Comparison of ENCODE assay signal across 15 cellular contexts in genomic region chr7:33043434-33043833, GRCh38. TPM values are rescaled to one million over a fixed set of nuclear protein-coding genes. Genes with fewer than 3 reads are reported as not detected.
A peak's percentile ranks its signal among the peaks of the same experiment; 100 is the strongest.
DNase-seq lines count a peak whose midpoint lies in the region; ATAC-seq and TF ChIP-seq lines count a peak whose summit lies in the region.
"Had no signal": no experiment of that assay in that cellular context is flagged by ENCODE, and none has a peak within 500 bp of the region (broad histone marks: within the 10 kb centered on the region; RNA-seq: fewer than 3 reads in every experiment).

No MANE protein-coding gene starts in this region.

- TF ChIP-seq CTCF in A673 (conservative IDR thresholded peaks at IDR 0.05; ENCODE audit: low read depth, low read length), result no peak
- no peak for TF ChIP-seq CTCF in IMR-90 (conservative IDR thresholded peaks at IDR 0.05; ENCODE audit: low read depth, low read length)
- TF ChIP-seq CTCF in esophagus muscularis mucosa (IDR thresholded peaks at IDR 0.05), result no peak
- no peak for TF ChIP-seq CTCF in nephron progenitor cell (IDR thresholded peaks at IDR 0.05)

- H2BK15ac ChIP-seq in IMR-90 (ENCODE audit: low read depth, low read length), result no peak overlapping the region

- H2AK5ac ChIP-seq in IMR-90 (ENCODE audit: low read depth, low read length), result peak overlapping the region; percentile 15; the same call in 1 of the 2 replicates

- BruUV-seq in A673 (replicated peaks; lab: Mats Ljungman, UMichigan) (no TSS peak), IMR-90 (replicated peaks; lab: Mats Ljungman, UMichigan) (no TSS peak)

- H2AK9ac ChIP-seq in IMR-90 (replicated peaks; ENCODE audit: low read depth, low read length, poor library complexity), result no peak overlapping the region

- H2BK120ac ChIP-seq in IMR-90 (ENCODE audit: low read depth, low read length), result peak overlapping the region; percentile 16; the same call in 1 of the 2 replicates

- H3K4me2 ChIP-seq in IMR-90 (ENCODE audit: low read depth, low read length), result no peak overlapping the region; the same call in 1 of the 2 replicates

- no peak for TF ChIP-seq EP300 in esophagus muscularis mucosa (IDR thresholded peaks at IDR 0.05)

- H3K36me3 Mint-ChIP-seq in nephron progenitor cell (ENCODE audit: low read depth), result peaks cover 16% of the 10 kb centered on the region

- POLR2A ChIA-PET in A673 (lab: Charles Lee; ENCODE audit: low non-redundant PET) (no interaction called here), IMR-90 (lab: Charles Lee; ENCODE audit: unreplicated experiment) (no interaction called here)

- H2BK5ac ChIP-seq in IMR-90 (ENCODE audit: low read depth, low read length, poor library complexity, severe bottlenecking), result peak overlapping the region; percentile 1

- H3K27me3 ChIP-seq in A673 (replicated peaks; ENCODE audit: insufficient read depth, low read depth, low read length, poor library complexity), result no peaks in the 10 kb centered on the region
- no peaks in the 10 kb centered on the region for H3K27me3 ChIP-seq in IMR-90 (ENCODE audit: control insufficient read depth, insufficient read depth, low read length)
- no peaks in the 10 kb centered on the region for H3K27me3 ChIP-seq in esophagus muscularis mucosa
- H3K27me3 ChIP-seq: BLaER1 treated with 17β-estradiol and CSF1 and Interleukin-3, amounts not matched to agents 10 nM and 100 nM had no signal

- in situ Hi-C loops in IMR-90 (cut with MboI; ENCODE audit: low sequenced_read_pairs) (no loop called here), ACHN (cut with HindIII; ENCODE audit: low pct_ligation_motif_present, low pct_unique_long_range_greater_than_20kb, low sequenced_read_pairs) (no loop called here)

- H4K20me1 ChIP-seq in IMR-90 (ENCODE audit: insufficient read depth, low read length), result no peaks in the 10 kb centered on the region; the same call in 1 of the 2 replicates

- H4K91ac ChIP-seq in IMR-90 (ENCODE audit: insufficient read depth, low read depth, low read length), result no peak overlapping the region; the same call in none of the 2 replicates

- no peak overlapping the region for H2AFZ ChIP-seq in IMR-90 (replicated peaks; ENCODE audit: low read length, poor library complexity)

- no peaks in the 10 kb centered on the region for H3K9me3 Mint-ChIP-seq in nephron progenitor cell
- H3K9me3 Mint-ChIP-seq: activated naive CD4-positive, alpha-beta T cell treated with anti-CD3 and anti-CD28 coated beads for 36 hours; stimulated activated naive CD8-positive, alpha-beta T cell treated with anti-CD3 and anti-CD28 coated beads, Interleukin-15, amount 100 ng/mL, for 72 hours had no signal

- peaks cover 10% of the 10 kb centered on the region for H3K9me1 ChIP-seq in IMR-90 (ENCODE audit: insufficient read depth, low read length)

- TF ChIP-seq POLR2A in IMR-90 (IDR thresholded peaks at IDR 0.05; ENCODE audit: low read depth, low read length), result no peak
- TF ChIP-seq POLR2A in esophagus muscularis mucosa (IDR thresholded peaks at IDR 0.05; ENCODE audit: low read depth), result no peak

- 0 out of 2 replicates have a peak overlapping the region, but pooled peaks have one; percentile 10 for H3K14ac ChIP-seq in IMR-90 (replicated peaks; ENCODE audit: low read depth, low read length)

- H4K8ac ChIP-seq in IMR-90 (ENCODE audit: low read depth in 2 of 2, low read length in 2 of 2), result 0 out of 4 replicates have a peak overlapping the region, but pooled peaks of 1 of the 2 experiments have one; percentile 35

- H3K27ac ChIP-seq in A673 (ENCODE audit: low read depth, low read length, poor library complexity, severe bottlenecking), result peak overlapping the region; percentile 57
- peak overlapping the region; percentile 23; the same call in 1 of the 2 replicates for H3K27ac ChIP-seq in IMR-90 (ENCODE audit: insufficient read depth, low read length)
- peak overlapping the region; percentile 46 to 60 (median 55) for H3K27ac ChIP-seq in esophagus muscularis mucosa (replicated peaks in 1 of 4)
- H3K27ac ChIP-seq in caudate nucleus (ENCODE audit: low read depth, low read length), result no peak overlapping the region

- H3K23ac ChIP-seq in IMR-90 (ENCODE audit: low read depth, low read length), result peak overlapping the region; percentile 54

- 80% methylated on average over 1 of the region's 2 CpGs; no CpG with 5 or more reads in 1 of the 2 experiments for WGBS in IMR-90 (ENCODE audit: extremely low coverage in 2 of 2, insufficient read length in 1 of 2), 2 experiments
- WGBS in esophagus muscularis mucosa, result 69% methylated on average over 2 of the region's 2 CpGs

- no peak overlapping the region; the same call in 1 of the 2 replicates for H2BK20ac ChIP-seq in IMR-90 (ENCODE audit: low read depth, low read length)

- peaks cover 21 to 53% of the 10 kb centered on the region in 2 experiments for H3K79me1 ChIP-seq in IMR-90 (ENCODE audit: low read depth in 1 of 2, low read length in 2 of 2)

- no peak for TF ChIP-seq RAD21 in IMR-90 (IDR thresholded peaks at IDR 0.05; ENCODE audit: low read length)

- no peak overlapping the region for H3K4me3 Mint-ChIP-seq in nephron progenitor cell
- H3K4me3 Mint-ChIP-seq: activated naive CD4-positive, alpha-beta T cell treated with anti-CD3 and anti-CD28 coated beads for 36 hours; stimulated activated naive CD8-positive, alpha-beta T cell treated with anti-CD3 and anti-CD28 coated beads, Interleukin-15, amount 100 ng/mL, for 72 hours had no signal

- no peak for ATAC-seq in IMR-90 (ENCODE audit: low read depth)
- ATAC-seq: activated CD4-positive, CD25-positive, alpha-beta regulatory T cell treated with anti-CD3 and anti-CD28 coated beads, Interleukin-2, amount 50 U/mL, for 24 hours; stimulated activated naive CD8-positive, alpha-beta T cell treated with anti-CD3 and anti-CD28 coated beads, Interleukin-15, amount 100 ng/mL, for 72 hours had no signal

- H3K36me3 ChIP-seq in A673 (ENCODE audit: insufficient read depth, low read length, poor library complexity, severe bottlenecking) (no peaks in the 10 kb centered on the region), IMR-90 (ENCODE audit: control insufficient read depth, insufficient read depth, low read length) (no peaks in the 10 kb centered on the region; the same call in 1 of the 2 replicates), esophagus muscularis mucosa (no peaks in the 10 kb centered on the region)

- H4K5ac ChIP-seq in IMR-90 (ENCODE audit: low read depth, low read length), result peak overlapping the region; percentile 98; the same call in 1 of the 2 replicates

- H3K56ac ChIP-seq in IMR-90 (ENCODE audit: extremely low read depth, insufficient read depth, low read length), result no peak overlapping the region

- H3K4me1 ChIP-seq in A673 (ENCODE audit: insufficient read depth, low read length, poor library complexity, severe bottlenecking), result peaks cover 63% of the 10 kb centered on the region
- H3K4me1 ChIP-seq in IMR-90 (ENCODE audit: control insufficient read depth, insufficient read depth, low read length), result peaks cover 7% of the 10 kb centered on the region
- H3K4me1 ChIP-seq in esophagus muscularis mucosa, result peaks cover 33 to 76% (median 64%) of the 10 kb centered on the region in 4 donors

- H3K9me3 ChIP-seq in A673 (ENCODE audit: low read depth, low read length, poor library complexity, severe bottlenecking), result no peaks in the 10 kb centered on the region
- no peaks in the 10 kb centered on the region for H3K9me3 ChIP-seq in IMR-90 (ENCODE audit: control insufficient read depth, insufficient read depth, low read length)
- H3K9me3 ChIP-seq in esophagus muscularis mucosa, result no peaks in the 10 kb centered on the region

- intact Hi-C loops in A673 (cut with micrococcal nuclease; ENCODE audit: unreplicated experiment), result loop anchor here (10.0 kb wide), 1 partner anchor 99 kb away; no protein-coding TSS in a partner anchor
- intact Hi-C loops in IMR-90 (cut with micrococcal nuclease), result no loop called here
- intact Hi-C loops in esophagus muscularis mucosa (cut with DNase I), result no loop called here

- no peak overlapping the region for H3K4me3 ChIP-seq in A673 (ENCODE audit: low read depth, low read length, poor library complexity, severe bottlenecking)
- H3K4me3 ChIP-seq in IMR-90 (ENCODE audit: insufficient read depth, low read depth, low read length), result no peak overlapping the region
- H3K4me3 ChIP-seq in esophagus muscularis mucosa, result no peak overlapping the region
- H3K4me3 ChIP-seq: BLaER1 treated with 17β-estradiol and CSF1 and Interleukin-3, amounts not matched to agents 10 nM and 100 nM had no signal

- H3K4ac ChIP-seq in IMR-90 (ENCODE audit: low read depth, low read length), result peak overlapping the region; percentile 30; the same call in 1 of the 2 replicates

- H3K27me3 Mint-ChIP-seq in nephron progenitor cell (ENCODE audit: low read depth, poor library complexity), result no peaks in the 10 kb centered on the region
- H3K27me3 Mint-ChIP-seq: stimulated activated naive CD8-positive, alpha-beta T cell treated with anti-CD3 and anti-CD28 coated beads, Interleukin-15, amount 100 ng/mL, for 72 hours had no signal

- peaks cover 19% of the 10 kb centered on the region for H3K4me1 Mint-ChIP-seq in nephron progenitor cell

- dilution Hi-C loops in IMR-90 (cut with HindIII; ENCODE audit: low sequenced_read_pairs, unreplicated experiment), result no loop called here

- CTCF ChIA-PET in A673 (lab: Charles Lee), result no interaction called here
- CTCF ChIA-PET in IMR-90 (lab: Yijun Ruan, JAX), result interaction anchor here (0.7 kb wide), 1 partner anchor 64 kb away, joined by 3 read pairs; no protein-coding TSS in a partner anchor

- H3K27ac Mint-ChIP-seq in nephron progenitor cell, result peak overlapping the region; percentile 58
- H3K27ac Mint-ChIP-seq: activated naive CD4-positive, alpha-beta T cell treated with anti-CD3 and anti-CD28 coated beads for 36 hours; stimulated activated naive CD8-positive, alpha-beta T cell treated with anti-CD3 and anti-CD28 coated beads, Interleukin-15, amount 100 ng/mL, for 72 hours had no signal

- peak overlapping the region; percentile 96 for H3K18ac ChIP-seq in IMR-90 (ENCODE audit: low read depth, low read length)

- DNase-seq in A673 (ENCODE audit: low spot score), result peak; percentile 14
- DNase-seq in IMR-90, result no peak
- DNase-seq in esophagus muscularis mucosa (ENCODE audit: extremely low spot score), result no peak
- DNase-seq in nephron progenitor cell, result no peak
- DNase-seq in stimulated activated CD4-positive, alpha-beta T cell treated with anti-CD3 and anti-CD28 coated beads, Interleukin-1b, Interleukin-23, amount 100 ng/mL, for 48 hours, result no peak
- DNase-seq in ACHN, result no peak
- no peak for DNase-seq in caudate nucleus (lab: John Stamatoyannopoulos, UW)
- no peak for DNase-seq in NCI-H748 treated with DMSO at 0.1 percent for 48 hours (lab: John Stamatoyannopoulos, UW)
- DNase-seq: activated naive CD4-positive, alpha-beta T cell treated with anti-CD3 and anti-CD28 coated beads for 36 hours; effector CD8-positive, alpha-beta T cell; hippocampal formation; SIG-M5; stimulated activated naive CD8-positive, alpha-beta T cell treated with anti-CD3 and anti-CD28 coated beads, Interleukin-15, amount 100 ng/mL, for 72 hours had no signal

- no peak overlapping the region for H3K9ac ChIP-seq in IMR-90 (ENCODE audit: low read depth, low read length)
- H3K9ac ChIP-seq: BLaER1 treated with 17β-estradiol and CSF1 and Interleukin-3, amounts not matched to agents 10 nM and 100 nM had no signal

RNA-seq across cellular contexts. Expression of gene NT5C3A, which starts 19.1 kb away (rescaled TPM):
- 51.3 and 57.7 TPM in 2 replicates for total RNA-seq in A673 (2021)
- total RNA-seq in IMR-90 (2012; rRNA removed), result 12.2 and 22.2 TPM in 2 replicates
- polyA plus RNA-seq in IMR-90 (2012; rRNA removed), result 8.9 and 11.3 TPM in 2 replicates
- 1.8 and 2.3 TPM in 2 replicates for polyA plus RNA-seq in IMR-90 (2012; cell fraction: cytosol; rRNA removed)
- polyA plus RNA-seq in IMR-90 (2012; cell fraction: nucleus; rRNA removed; ENCODE audit: low replicate concordance), result 1.1 and 5.8 TPM in 2 replicates
- 10 to 100 TPM; 13.9 to 22.0 (median 19.7) TPM for total RNA-seq in esophagus muscularis mucosa
